16 cellular contexts compared by ENCODE assay signal in genomic region chr17:55259684-55260111, GRCh38. TPM values are rescaled to one million over a fixed set of nuclear protein-coding genes. Genes with fewer than 3 reads are reported as not detected.
A peak's percentile ranks its signal among the peaks of the same experiment; 100 is the strongest.
DNase-seq lines count a peak whose midpoint lies in the region; ATAC-seq, FAIRE-seq and TF ChIP-seq lines count a peak whose summit lies in the region.
"Had no signal": no experiment of that assay in that cellular context is flagged by ENCODE, and none has a peak within 500 bp of the region (broad histone marks: within the 10 kb centered on the region; RNA-seq: fewer than 3 reads in every experiment).

No MANE protein-coding gene starts in this region.

- no peaks in the 10 kb centered on the region for H4K20me1 ChIP-seq in HepG2 (ENCODE audit: insufficient read depth, low read length)
- no peaks in the 10 kb centered on the region; the same call in 1 of the 2 replicates for H4K20me1 ChIP-seq in PC-9 (ENCODE audit: insufficient read depth)

- BruUV-seq in HepG2 (replicated peaks; lab: Mats Ljungman, UMichigan) = no TSS peak
- BruUV-seq in PC-9 (replicated peaks; lab: Mats Ljungman, UMichigan) = no TSS peak

- CTCF ChIA-PET in HepG2 (lab: Yijun Ruan, JAX; ENCODE audit: low intra/inter-chr PET ratio, low total read pairs) (no interaction called here), PC-9 (lab: Charles Lee) (no interaction called here)

- H3K4me1 Mint-ChIP-seq in T-helper 2 cell treated with Interferon-gamma antibody and Interleukin-4, amounts not matched to agents 5 μg/mL and 100 μg/mL, for 36 hours (ENCODE audit: low read depth) = peaks cover 11% of the 10 kb centered on the region

- H3K27me3 Mint-ChIP-seq in T-helper 2 cell treated with Interferon-gamma antibody and Interleukin-4, amounts not matched to agents 5 μg/mL and 100 μg/mL, for 36 hours (ENCODE audit: low read depth) = peaks cover 63% of the 10 kb centered on the region

- TF ChIP-seq RAD21 in HepG2 (CRISPR knock-in tag; IDR thresholded peaks at IDR 0.05) = no peak

- H3K4me3 ChIP-seq in HepG2 (replicated peaks in 1 of 3; ENCODE audit: insufficient read depth in 1 of 3, low read depth in 2 of 3, low read length in 3 of 3) (no peak overlapping the region), right lobe of liver (no peak overlapping the region), PC-9 (no peak overlapping the region), esophagus squamous epithelium (no peak overlapping the region)

- WGBS in HepG2 (ENCODE audit: low lambda C conversion rate) = 32% methylated on average over 4 of the region's 4 CpGs
- 74% methylated on average over 3 of the region's 4 CpGs for WGBS in right lobe of liver (ENCODE audit: insufficient coverage, low coverage, low lambda C conversion rate, missing lambda C conversion rate)
- 21 to 39% methylated on average over 3 to 4 of the region's 4 CpGs for WGBS in esophagus squamous epithelium, 2 donors

- intact Hi-C loops in HepG2 (cut with micrococcal nuclease; ENCODE audit: unreplicated experiment) = no loop called here
- intact Hi-C loops in right lobe of liver (cut with DNase I) = no loop called here
- intact Hi-C loops in PC-9 (cut with micrococcal nuclease; ENCODE audit: unreplicated experiment) = no loop called here
- intact Hi-C loops in esophagus squamous epithelium (cut with DNase I) = no loop called here

- POLR2A ChIA-PET in HepG2 (lab: Yijun Ruan, JAX) = interaction anchor here (1.7 kb wide), 1 partner anchor 11 kb away, joined by 3 read pairs; no protein-coding TSS in a partner anchor
- POLR2A ChIA-PET in PC-9 (lab: Charles Lee; ENCODE audit: unreplicated experiment) = no interaction called here

- TF ChIP-seq CTCF in HepG2 (CRISPR knock-in tag; IDR thresholded peaks at IDR 0.05) (peak; percentile 24; the same call in 1 of the 2 replicates), right lobe of liver (IDR thresholded peaks at IDR 0.05) (no peak), PC-9 (conservative IDR thresholded peaks at IDR 0.05) (no peak), esophagus squamous epithelium (IDR thresholded peaks at IDR 0.05) (no peak)

- peak; percentile 46 for FAIRE-seq in HepG2 (lab: Jason Lieb, UNC)
- FAIRE-seq: D721Med had no signal

- H3K27me3 ChIP-seq in HepG2 (ENCODE audit: control insufficient read depth in 1 of 2, insufficient read depth in 2 of 2, low read length in 2 of 2) (no peaks in the 10 kb centered on the region), right lobe of liver (no peaks in the 10 kb centered on the region), PC-9 (ENCODE audit: insufficient read depth, low read depth) (peaks cover 39% of the 10 kb centered on the region), esophagus squamous epithelium (peaks cover 0 to 7% (median 0%) of the 10 kb centered on the region in 4 donors)

- no peak overlapping the region for H3K27ac Mint-ChIP-seq in T-helper 2 cell treated with Interferon-gamma antibody and Interleukin-4, amounts not matched to agents 5 μg/mL and 100 μg/mL, for 36 hours
- H3K27ac Mint-ChIP-seq: CD4-positive, alpha-beta T cell had no signal

- no peaks in the 10 kb centered on the region for H3F3A ChIP-seq in PC-9 (ENCODE audit: insufficient read depth, low read depth)

- TF ChIP-seq POLR2A in HepG2 (IDR thresholded peaks at IDR 0.05; ENCODE audit: insufficient read depth in 1 of 2, low read depth in 2 of 2, low read length in 2 of 2) (no peak), right lobe of liver (IDR thresholded peaks at IDR 0.05) (no peak), esophagus squamous epithelium (IDR thresholded peaks at IDR 0.05) (no peak)

- H3K79me2 ChIP-seq in HepG2 (ENCODE audit: insufficient read depth, low read length) (no peaks in the 10 kb centered on the region), PC-9 (ENCODE audit: low read depth) (no peaks in the 10 kb centered on the region)

- no peaks in the 10 kb centered on the region; the same call in 1 of the 2 replicates for H3K9me2 ChIP-seq in PC-9 (ENCODE audit: insufficient read depth)

- H2AFZ ChIP-seq in HepG2 (ENCODE audit: low read length) (peak overlapping the region; percentile 68), PC-9 (no peak overlapping the region)

- no peak for DNase-seq in HepG2 (ENCODE audit: low spot score)
- DNase-seq in right lobe of liver = no peak
- no peak for DNase-seq in PC-9
- no peak for DNase-seq in esophagus squamous epithelium (lab: John Stamatoyannopoulos, UW)
- DNase-seq in T-helper 2 cell treated with Interferon-gamma antibody and Interleukin-4, amounts not matched to agents 5 μg/mL and 100 μg/mL, for 36 hours (ENCODE audit: low spot score) = no peak
- no peak for DNase-seq in occipital lobe (lab: John Stamatoyannopoulos, UW)
- DNase-seq: ACHN; CD4-positive, alpha-beta T cell; NCI-H1436; NCI-H2107; NCI-H446 treated with DMSO at 0.1 percent for 48 hours had no signal

- H3K9ac ChIP-seq in HepG2 (ENCODE audit: insufficient read depth, low read depth, low read length) = no peak overlapping the region

- no peaks in the 10 kb centered on the region for H3K36me3 Mint-ChIP-seq in T-helper 2 cell treated with Interferon-gamma antibody and Interleukin-4, amounts not matched to agents 5 μg/mL and 100 μg/mL, for 36 hours (ENCODE audit: low read depth)

- H3K4me2 ChIP-seq in HepG2 (ENCODE audit: low read depth, low read length) (peak overlapping the region; percentile 42), PC-9 (peak overlapping the region; percentile 22; the same call in 1 of the 2 replicates)

- H3K9me3 ChIP-seq in HepG2 (ENCODE audit: low read length) (no peaks in the 10 kb centered on the region), right lobe of liver (no peaks in the 10 kb centered on the region), PC-9 (ENCODE audit: insufficient read depth, low read depth) (no peaks in the 10 kb centered on the region), esophagus squamous epithelium (no peaks in the 10 kb centered on the region)

- peaks cover 10% of the 10 kb centered on the region for H3K9me3 Mint-ChIP-seq in T-helper 2 cell treated with Interferon-gamma antibody and Interleukin-4, amounts not matched to agents 5 μg/mL and 100 μg/mL, for 36 hours
- H3K9me3 Mint-ChIP-seq: CD4-positive, alpha-beta T cell had no signal

- in situ Hi-C loops in HepG2 (cut with HindIII; ENCODE audit: extremely low pct_ligation_motif_present, low pct_unique_long_range_greater_than_20kb) = no loop called here

- H3K4me1 ChIP-seq in HepG2 (ENCODE audit: insufficient read depth, low read length) = peaks cover 34% of the 10 kb centered on the region
- H3K4me1 ChIP-seq in right lobe of liver = peaks cover 0 to 8% (median 4%) of the 10 kb centered on the region in 4 donors
- 0 out of 2 replicates have a peak, but pooled peaks cover 4% of the 10 kb centered on the region for H3K4me1 ChIP-seq in PC-9 (replicated peaks; ENCODE audit: insufficient read depth)
- peaks cover 6 to 53% (median 15%) of the 10 kb centered on the region in 3 donors for H3K4me1 ChIP-seq in esophagus squamous epithelium

- TF ChIP-seq EP300 in HepG2 (IDR thresholded peaks at IDR 0.05; ENCODE audit: low read depth in 2 of 2, low read length in 2 of 2) (no peak), HepG2 (CRISPR knock-in tag; IDR thresholded peaks at IDR 0.05; ENCODE audit: borderline replicate concordance) (no peak)

- H3K36me3 ChIP-seq in HepG2 (replicated peaks in 1 of 2; ENCODE audit: control insufficient read depth in 1 of 2, insufficient read depth in 2 of 2, low read length in 2 of 2) = no peaks in the 10 kb centered on the region
- H3K36me3 ChIP-seq in right lobe of liver = no peaks in the 10 kb centered on the region
- no peaks in the 10 kb centered on the region for H3K36me3 ChIP-seq in PC-9 (ENCODE audit: low read depth)
- no peaks in the 10 kb centered on the region for H3K36me3 ChIP-seq in esophagus squamous epithelium

- ATAC-seq in HepG2 (peak; percentile 67), right lobe of liver (no peak), GM21423 (IDR thresholded peaks at IDR 0.05; ENCODE audit: unreplicated experiment) (no peak)
- ATAC-seq: HCT116, Right ventricle myocardium inferior, SK-N-SH treated with all-trans-retinoic acid at 6 μM for 48 hours had no signal

- H3K4me3 Mint-ChIP-seq in T-helper 2 cell treated with Interferon-gamma antibody and Interleukin-4, amounts not matched to agents 5 μg/mL and 100 μg/mL, for 36 hours = no peak overlapping the region
- H3K4me3 Mint-ChIP-seq: CD4-positive, alpha-beta T cell had no signal

- no peak overlapping the region for H3K27ac ChIP-seq in HepG2 (ENCODE audit: extremely low read length, insufficient read depth, low read length)
- no peak overlapping the region for H3K27ac ChIP-seq in right lobe of liver
- H3K27ac ChIP-seq in PC-9 = no peak overlapping the region
- H3K27ac ChIP-seq in esophagus squamous epithelium = peak overlapping the region in 3 of 4 donors; percentile 60 to 81 (median 73)

TF ChIP-seq in HepG2, 621 proteins besides CTCF, POLR2A, EP300 and RAD21 (continues in another document):
- TF ChIP-seq ZNF768 (CRISPR knock-in tag; IDR thresholded peaks at IDR 0.05) (no peak), BCL6 (CRISPR knock-in tag; IDR thresholded peaks at IDR 0.05) (peak; percentile 8; the same call in 1 of the 2 replicates), ZNF563 (CRISPR knock-in tag; IDR thresholded peaks at IDR 0.05) (no peak)

RNA-seq across cellular contexts. Expression of gene HLF, which starts 5.1 kb away (rescaled TPM):
- total RNA-seq in HepG2 (2016; rRNA removed; fragmentation: Illumina TruSeq; extraction: Trizol) (197 and 202 TPM in 2 replicates), right lobe of liver (10 to 100 TPM; 16.4 to 96.9 (median 42.6) TPM), PC-9 (2021) (not detected in 2 replicates), esophagus squamous epithelium (10 to 100 TPM in 3 of 4 donors, 1 to 10 TPM in 1; 7.7 to 55.1 (median 22.8) TPM), occipital lobe (15.1 TPM)
- total RNA-seq in HepG2 (2016; cell fraction: cytosol; rRNA removed; fragmentation: Illumina TruSeq; extraction: Trizol; ENCODE audit: low read depth) = 34.5 and 39.5 TPM in 2 replicates
- total RNA-seq in HepG2 (2016; cell fraction: insoluble cytoplasmic fraction; rRNA removed; fragmentation: Illumina TruSeq; extraction: Trizol) = 175 and 198 TPM in 2 replicates
- 156 and 157 TPM in 2 replicates for total RNA-seq in HepG2 (2016; cell fraction: membrane; rRNA removed; fragmentation: Illumina TruSeq; extraction: Trizol)
- total RNA-seq in HepG2 (2016; cell fraction: nucleus; rRNA removed; fragmentation: Illumina TruSeq; extraction: Trizol) = 187 and 216 TPM in 2 replicates
- polyA plus RNA-seq in HepG2 (2011; rRNA removed) = 346 and 353 TPM in 2 replicates
- 266 and 275 TPM in 2 replicates for polyA plus RNA-seq in HepG2 (2011; cell fraction: cytosol; rRNA removed)
- polyA plus RNA-seq in HepG2 (2011; cell fraction: nucleus; rRNA removed) = 442 and 465 TPM in 2 replicates
- polyA plus RNA-seq in HepG2 (2012) = 217 and 233 TPM in 2 replicates
- polyA plus RNA-seq in HepG2 (2016; cell fraction: cytosol; fragmentation: Illumina TruSeq; extraction: Trizol; ENCODE audit: low read depth) = 21.4 and 26.2 TPM in 2 replicates
- polyA plus RNA-seq in HepG2 (2016; cell fraction: insoluble cytoplasmic fraction; fragmentation: Illumina TruSeq; extraction: Trizol; ENCODE audit: low read depth) = 217 and 237 TPM in 2 replicates
- 106 and 107 TPM in 2 replicates for polyA plus RNA-seq in HepG2 (2016; cell fraction: membrane; fragmentation: Illumina TruSeq; extraction: Trizol; ENCODE audit: low read depth)
- 258 and 265 TPM in 2 replicates for polyA plus RNA-seq in HepG2 (2016; cell fraction: nucleus; fragmentation: Illumina TruSeq; extraction: Trizol; ENCODE audit: insufficient read depth, low read depth)
- 1.0 and 1,188 TPM in 2 replicates for polyA minus RNA-seq in HepG2 (2011; rRNA and poly(A)+ RNA removed; ENCODE audit: low replicate concordance)
- polyA minus RNA-seq in HepG2 (2011; cell fraction: cytosol; rRNA and poly(A)+ RNA removed) = 240 and 275 TPM in 2 replicates
- polyA minus RNA-seq in HepG2 (2011; cell fraction: nucleus; rRNA and poly(A)+ RNA removed) = 508 and 622 TPM in 2 replicates

Comparison
In these comparisons a context has a peak if more than half of its experiments do, and no peak if none do; other contexts are left out.
1. H3K27ac ChIP-seq: peak in esophagus squamous epithelium (3 of 4); none in HepG2 (single experiment), right lobe of liver (0 of 3) and PC-9 (single experiment).